2 cellular contexts compared by ENCODE assay signal in genomic region chr5:141966275-141966962, GRCh38.
A peak's percentile ranks its signal among the peaks of the same experiment; 100 is the strongest.
TF ChIP-seq lines count a peak whose summit lies in the region.

No MANE protein-coding gene starts in this region.

TF ChIP-seq in GM12878, 131 proteins besides CTCF, POLR2A, EP300 and RAD21:
- no peak for TF ChIP-seq PML (IDR thresholded peaks at IDR 0.05; ENCODE audit: low read length)
- TF ChIP-seq ATF7 (IDR thresholded peaks at IDR 0.05; ENCODE audit: low read depth): peak; percentile 37; the same call in 1 of the 2 replicates
- no peak for TF ChIP-seq DPF2 (IDR thresholded peaks at IDR 0.05)

TF ChIP-seq in liver, 16 proteins besides CTCF, POLR2A, EP300 and RAD21:
- peak; percentile 58 to 65 for TF ChIP-seq RXRA (IDR thresholded peaks at IDR 0.05)
- TF ChIP-seq EGR1 (IDR thresholded peaks at IDR 0.05; ENCODE audit: low read depth in 2 of 2): no peak
- TF ChIP-seq ATF3 (IDR thresholded peaks at IDR 0.05): no peak
- peak; percentile 74 for TF ChIP-seq SP1 (IDR thresholded peaks at IDR 0.05)
- no peak for TF ChIP-seq HNF4G (IDR thresholded peaks at IDR 0.05)
- TF ChIP-seq HNF4A (conservative IDR thresholded peaks at IDR 0.05): peak; percentile 59 to 65
- TF ChIP-seq YY1 (IDR thresholded peaks at IDR 0.05): no peak
- peak; percentile 38 for TF ChIP-seq MAX (IDR thresholded peaks at IDR 0.05)
- TF ChIP-seq NR2F2 (IDR thresholded peaks at IDR 0.05): peak; percentile 67
- peak in 1 of 2 donors; percentile 16 for TF ChIP-seq GABPA (IDR thresholded peaks at IDR 0.05 in 1 of 2, conservative IDR thresholded peaks at IDR 0.05 in 1 of 2)
- TF ChIP-seq FOXA2 (IDR thresholded peaks at IDR 0.05): no peak
- TF ChIP-seq JUND (IDR thresholded peaks at IDR 0.05): peak in 1 of 2 donors; percentile 44
- TF ChIP-seq, protein P1, sequence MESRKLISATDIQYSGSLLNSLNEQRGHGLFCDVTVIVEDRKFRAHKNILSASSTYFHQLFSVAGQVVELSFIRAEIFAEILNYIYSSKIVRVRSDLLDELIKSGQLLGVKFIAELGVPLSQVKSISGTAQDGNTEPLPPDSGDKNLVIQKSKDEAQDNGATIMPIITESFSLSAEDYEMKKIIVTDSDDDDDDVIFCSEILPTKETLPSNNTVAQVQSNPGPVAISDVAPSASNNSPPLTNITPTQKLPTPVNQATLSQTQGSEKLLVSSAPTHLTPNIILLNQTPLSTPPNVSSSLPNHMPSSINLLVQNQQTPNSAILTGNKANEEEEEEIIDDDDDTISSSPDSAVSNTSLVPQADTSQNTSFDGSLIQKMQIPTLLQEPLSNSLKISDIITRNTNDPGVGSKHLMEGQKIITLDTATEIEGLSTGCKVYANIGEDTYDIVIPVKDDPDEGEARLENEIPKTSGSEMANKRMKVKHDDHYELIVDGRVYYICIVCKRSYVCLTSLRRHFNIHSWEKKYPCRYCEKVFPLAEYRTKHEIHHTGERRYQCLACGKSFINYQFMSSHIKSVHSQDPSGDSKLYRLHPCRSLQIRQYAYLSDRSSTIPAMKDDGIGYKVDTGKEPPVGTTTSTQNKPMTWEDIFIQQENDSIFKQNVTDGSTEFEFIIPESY (IDR thresholded peaks at IDR 0.05): peak; percentile 31
- no peak for TF ChIP-seq FOXA1 (IDR thresholded peaks at IDR 0.05)
- peak; percentile 65 for TF ChIP-seq TAF1 (conservative IDR thresholded peaks at IDR 0.05)
- TF ChIP-seq, protein P2, sequence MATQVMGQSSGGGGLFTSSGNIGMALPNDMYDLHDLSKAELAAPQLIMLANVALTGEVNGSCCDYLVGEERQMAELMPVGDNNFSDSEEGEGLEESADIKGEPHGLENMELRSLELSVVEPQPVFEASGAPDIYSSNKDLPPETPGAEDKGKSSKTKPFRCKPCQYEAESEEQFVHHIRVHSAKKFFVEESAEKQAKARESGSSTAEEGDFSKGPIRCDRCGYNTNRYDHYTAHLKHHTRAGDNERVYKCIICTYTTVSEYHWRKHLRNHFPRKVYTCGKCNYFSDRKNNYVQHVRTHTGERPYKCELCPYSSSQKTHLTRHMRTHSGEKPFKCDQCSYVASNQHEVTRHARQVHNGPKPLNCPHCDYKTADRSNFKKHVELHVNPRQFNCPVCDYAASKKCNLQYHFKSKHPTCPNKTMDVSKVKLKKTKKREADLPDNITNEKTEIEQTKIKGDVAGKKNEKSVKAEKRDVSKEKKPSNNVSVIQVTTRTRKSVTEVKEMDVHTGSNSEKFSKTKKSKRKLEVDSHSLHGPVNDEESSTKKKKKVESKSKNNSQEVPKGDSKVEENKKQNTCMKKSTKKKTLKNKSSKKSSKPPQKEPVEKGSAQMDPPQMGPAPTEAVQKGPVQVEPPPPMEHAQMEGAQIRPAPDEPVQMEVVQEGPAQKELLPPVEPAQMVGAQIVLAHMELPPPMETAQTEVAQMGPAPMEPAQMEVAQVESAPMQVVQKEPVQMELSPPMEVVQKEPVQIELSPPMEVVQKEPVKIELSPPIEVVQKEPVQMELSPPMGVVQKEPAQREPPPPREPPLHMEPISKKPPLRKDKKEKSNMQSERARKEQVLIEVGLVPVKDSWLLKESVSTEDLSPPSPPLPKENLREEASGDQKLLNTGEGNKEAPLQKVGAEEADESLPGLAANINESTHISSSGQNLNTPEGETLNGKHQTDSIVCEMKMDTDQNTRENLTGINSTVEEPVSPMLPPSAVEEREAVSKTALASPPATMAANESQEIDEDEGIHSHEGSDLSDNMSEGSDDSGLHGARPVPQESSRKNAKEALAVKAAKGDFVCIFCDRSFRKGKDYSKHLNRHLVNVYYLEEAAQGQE (IDR thresholded peaks at IDR 0.05): no peak
